In the genomic region with DNA sequence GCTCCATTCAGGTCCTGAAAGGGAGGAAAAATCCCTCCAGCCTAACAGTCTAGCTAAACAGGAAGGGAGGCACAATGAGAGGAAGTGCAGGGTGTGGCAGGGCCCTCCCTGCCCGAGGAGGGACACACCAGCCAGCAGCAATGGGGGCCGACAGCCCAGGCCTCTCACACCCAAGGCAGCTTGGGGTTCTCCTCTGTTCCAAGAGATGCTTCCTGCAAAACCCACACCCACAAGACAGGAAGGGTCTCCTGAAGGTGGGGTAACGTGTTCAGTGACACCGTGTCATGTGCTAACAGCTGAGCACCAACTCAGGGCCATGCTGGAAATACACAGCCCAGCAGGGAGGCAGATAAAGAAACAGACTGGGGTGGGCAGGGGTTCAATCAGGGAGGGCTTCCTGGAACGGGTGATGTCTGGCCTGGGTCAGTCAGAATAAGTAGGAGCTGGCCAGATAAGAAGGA, we compare ENCODE assay signal across 1 cellular context.
TF ChIP-seq lines count a peak whose summit lies in the region.

No MANE protein-coding gene starts in this region.

TF ChIP-seq in K562, 482 proteins besides CTCF, POLR2A, EP300 and RAD21 (continued from another document and continues in another):
- TF ChIP-seq HDGF (IDR thresholded peaks at IDR 0.05): no peak
- TF ChIP-seq SREBF1 (IDR thresholded peaks at IDR 0.05; ENCODE audit: borderline replicate concordance, low read depth, low read length): no peak
- TF ChIP-seq, protein P1, sequence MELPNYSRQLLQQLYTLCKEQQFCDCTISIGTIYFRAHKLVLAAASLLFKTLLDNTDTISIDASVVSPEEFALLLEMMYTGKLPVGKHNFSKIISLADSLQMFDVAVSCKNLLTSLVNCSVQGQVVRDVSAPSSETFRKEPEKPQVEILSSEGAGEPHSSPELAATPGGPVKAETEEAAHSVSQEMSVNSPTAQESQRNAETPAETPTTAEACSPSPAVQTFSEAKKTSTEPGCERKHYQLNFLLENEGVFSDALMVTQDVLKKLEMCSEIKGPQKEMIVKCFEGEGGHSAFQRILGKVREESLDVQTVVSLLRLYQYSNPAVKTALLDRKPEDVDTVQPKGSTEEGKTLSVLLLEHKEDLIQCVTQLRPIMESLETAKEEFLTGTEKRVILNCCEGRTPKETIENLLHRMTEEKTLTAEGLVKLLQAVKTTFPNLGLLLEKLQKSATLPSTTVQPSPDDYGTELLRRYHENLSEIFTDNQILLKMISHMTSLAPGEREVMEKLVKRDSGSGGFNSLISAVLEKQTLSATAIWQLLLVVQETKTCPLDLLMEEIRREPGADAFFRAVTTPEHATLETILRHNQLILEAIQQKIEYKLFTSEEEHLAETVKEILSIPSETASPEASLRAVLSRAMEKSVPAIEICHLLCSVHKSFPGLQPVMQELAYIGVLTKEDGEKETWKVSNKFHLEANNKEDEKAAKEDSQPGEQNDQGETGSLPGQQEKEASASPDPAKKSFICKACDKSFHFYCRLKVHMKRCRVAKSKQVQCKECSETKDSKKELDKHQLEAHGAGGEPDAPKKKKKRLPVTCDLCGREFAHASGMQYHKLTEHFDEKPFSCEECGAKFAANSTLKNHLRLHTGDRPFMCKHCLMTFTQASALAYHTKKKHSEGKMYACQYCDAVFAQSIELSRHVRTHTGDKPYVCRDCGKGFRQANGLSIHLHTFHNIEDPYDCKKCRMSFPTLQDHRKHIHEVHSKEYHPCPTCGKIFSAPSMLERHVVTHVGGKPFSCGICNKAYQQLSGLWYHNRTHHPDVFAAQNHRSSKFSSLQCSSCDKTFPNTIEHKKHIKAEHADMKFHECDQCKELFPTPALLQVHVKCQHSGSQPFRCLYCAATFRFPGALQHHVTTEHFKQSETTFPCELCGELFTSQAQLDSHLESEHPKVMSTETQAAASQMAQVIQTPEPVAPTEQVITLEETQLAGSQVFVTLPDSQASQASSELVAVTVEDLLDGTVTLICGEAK (IDR thresholded peaks at IDR 0.05): peak; percentile 55; the same call in 1 of the 2 replicates
- TF ChIP-seq, protein P1 (CRISPR knock-in tag; IDR thresholded peaks at IDR 0.05): no peak
- no peak for TF ChIP-seq THRAP3 (IDR thresholded peaks at IDR 0.05; ENCODE audit: borderline replicate concordance)
- TF ChIP-seq SAFB (IDR thresholded peaks at IDR 0.05; ENCODE audit: borderline replicate concordance, low read depth, low read length): no peak
- TF ChIP-seq, protein P2, sequence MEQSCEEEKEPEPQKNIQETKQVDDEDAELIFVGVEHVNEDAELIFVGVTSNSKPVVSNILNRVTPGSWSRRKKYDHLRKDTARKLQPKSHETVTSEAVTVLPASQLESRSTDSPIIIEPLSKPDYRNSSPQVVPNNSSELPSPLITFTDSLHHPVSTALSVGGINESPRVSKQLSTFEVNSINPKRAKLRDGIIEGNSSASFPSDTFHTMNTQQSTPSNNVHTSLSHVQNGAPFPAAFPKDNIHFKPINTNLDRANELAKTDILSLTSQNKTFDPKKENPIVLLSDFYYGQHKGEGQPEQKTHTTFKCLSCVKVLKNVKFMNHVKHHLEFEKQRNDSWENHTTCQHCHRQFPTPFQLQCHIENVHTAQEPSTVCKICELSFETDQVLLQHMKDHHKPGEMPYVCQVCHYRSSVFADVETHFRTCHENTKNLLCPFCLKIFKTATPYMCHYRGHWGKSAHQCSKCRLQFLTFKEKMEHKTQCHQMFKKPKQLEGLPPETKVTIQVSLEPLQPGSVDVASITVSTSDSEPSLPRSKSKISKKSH (CRISPR knock-in tag; IDR thresholded peaks at IDR 0.05): no peak
- TF ChIP-seq FOXK1 (CRISPR knock-in tag; IDR thresholded peaks at IDR 0.05; ENCODE audit: borderline replicate concordance): 0 out of 2 replicates have a peak, but pooled peaks have one; percentile 7
- no peak for TF ChIP-seq ELF1 (tag; IDR thresholded peaks at IDR 0.05)
- TF ChIP-seq ZFPM2 (CRISPR knock-in tag; IDR thresholded peaks at IDR 0.05): no peak
- no peak for TF ChIP-seq ZNF644 (tag; IDR thresholded peaks at IDR 0.05; ENCODE audit: low read depth)
- no peak for TF ChIP-seq CEBPB (tag; IDR thresholded peaks at IDR 0.05)
- no peak for TF ChIP-seq KDM4B (IDR thresholded peaks at IDR 0.05; ENCODE audit: borderline replicate concordance in 2 of 2, low read depth in 1 of 2)
- TF ChIP-seq, protein P3, sequence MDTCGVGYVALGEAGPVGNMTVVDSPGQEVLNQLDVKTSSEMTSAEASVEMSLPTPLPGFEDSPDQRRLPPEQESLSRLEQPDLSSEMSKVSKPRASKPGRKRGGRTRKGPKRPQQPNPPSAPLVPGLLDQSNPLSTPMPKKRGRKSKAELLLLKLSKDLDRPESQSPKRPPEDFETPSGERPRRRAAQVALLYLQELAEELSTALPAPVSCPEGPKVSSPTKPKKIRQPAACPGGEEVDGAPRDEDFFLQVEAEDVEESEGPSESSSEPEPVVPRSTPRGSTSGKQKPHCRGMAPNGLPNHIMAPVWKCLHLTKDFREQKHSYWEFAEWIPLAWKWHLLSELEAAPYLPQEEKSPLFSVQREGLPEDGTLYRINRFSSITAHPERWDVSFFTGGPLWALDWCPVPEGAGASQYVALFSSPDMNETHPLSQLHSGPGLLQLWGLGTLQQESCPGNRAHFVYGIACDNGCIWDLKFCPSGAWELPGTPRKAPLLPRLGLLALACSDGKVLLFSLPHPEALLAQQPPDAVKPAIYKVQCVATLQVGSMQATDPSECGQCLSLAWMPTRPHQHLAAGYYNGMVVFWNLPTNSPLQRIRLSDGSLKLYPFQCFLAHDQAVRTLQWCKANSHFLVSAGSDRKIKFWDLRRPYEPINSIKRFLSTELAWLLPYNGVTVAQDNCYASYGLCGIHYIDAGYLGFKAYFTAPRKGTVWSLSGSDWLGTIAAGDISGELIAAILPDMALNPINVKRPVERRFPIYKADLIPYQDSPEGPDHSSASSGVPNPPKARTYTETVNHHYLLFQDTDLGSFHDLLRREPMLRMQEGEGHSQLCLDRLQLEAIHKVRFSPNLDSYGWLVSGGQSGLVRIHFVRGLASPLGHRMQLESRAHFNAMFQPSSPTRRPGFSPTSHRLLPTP (IDR thresholded peaks at IDR 0.05; ENCODE audit: borderline replicate concordance, extremely low read depth, insufficient read length): no peak
- no peak for TF ChIP-seq RBM34 (IDR thresholded peaks at IDR 0.05; ENCODE audit: borderline replicate concordance, insufficient read depth, low read length)
- TF ChIP-seq TRIM28 (IDR thresholded peaks at IDR 0.05): no peak
- TF ChIP-seq SMARCA5 (IDR thresholded peaks at IDR 0.05): peak; percentile 45; the same call in 1 of the 2 replicates
- TF ChIP-seq, protein P4, sequence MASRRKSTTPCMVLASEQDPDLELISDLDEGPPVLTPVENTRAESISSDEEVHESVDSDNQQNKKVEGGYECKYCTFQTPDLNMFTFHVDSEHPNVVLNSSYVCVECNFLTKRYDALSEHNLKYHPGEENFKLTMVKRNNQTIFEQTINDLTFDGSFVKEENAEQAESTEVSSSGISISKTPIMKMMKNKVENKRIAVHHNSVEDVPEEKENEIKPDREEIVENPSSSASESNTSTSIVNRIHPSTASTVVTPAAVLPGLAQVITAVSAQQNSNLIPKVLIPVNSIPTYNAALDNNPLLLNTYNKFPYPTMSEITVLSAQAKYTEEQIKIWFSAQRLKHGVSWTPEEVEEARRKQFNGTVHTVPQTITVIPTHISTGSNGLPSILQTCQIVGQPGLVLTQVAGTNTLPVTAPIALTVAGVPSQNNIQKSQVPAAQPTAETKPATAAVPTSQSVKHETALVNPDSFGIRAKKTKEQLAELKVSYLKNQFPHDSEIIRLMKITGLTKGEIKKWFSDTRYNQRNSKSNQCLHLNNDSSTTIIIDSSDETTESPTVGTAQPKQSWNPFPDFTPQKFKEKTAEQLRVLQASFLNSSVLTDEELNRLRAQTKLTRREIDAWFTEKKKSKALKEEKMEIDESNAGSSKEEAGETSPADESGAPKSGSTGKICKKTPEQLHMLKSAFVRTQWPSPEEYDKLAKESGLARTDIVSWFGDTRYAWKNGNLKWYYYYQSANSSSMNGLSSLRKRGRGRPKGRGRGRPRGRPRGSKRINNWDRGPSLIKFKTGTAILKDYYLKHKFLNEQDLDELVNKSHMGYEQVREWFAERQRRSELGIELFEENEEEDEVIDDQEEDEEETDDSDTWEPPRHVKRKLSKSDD (conservative IDR thresholded peaks at IDR 0.05; ENCODE audit: low read length): no peak
- no peak for TF ChIP-seq ZKSCAN3 (CRISPR knock-in tag; IDR thresholded peaks at IDR 0.05)
- no peak for TF ChIP-seq PCBP2 (IDR thresholded peaks at IDR 0.05; ENCODE audit: low read depth, low read length, poor library complexity, severe bottlenecking)
- TF ChIP-seq NONO (IDR thresholded peaks at IDR 0.05; ENCODE audit: low read depth in 2 of 2, low read length in 1 of 2): no peak
- TF ChIP-seq ZNF274 (IDR thresholded peaks at IDR 0.05; ENCODE audit: borderline replicate concordance, low read depth, low read length): no peak
- TF ChIP-seq, protein P5, sequence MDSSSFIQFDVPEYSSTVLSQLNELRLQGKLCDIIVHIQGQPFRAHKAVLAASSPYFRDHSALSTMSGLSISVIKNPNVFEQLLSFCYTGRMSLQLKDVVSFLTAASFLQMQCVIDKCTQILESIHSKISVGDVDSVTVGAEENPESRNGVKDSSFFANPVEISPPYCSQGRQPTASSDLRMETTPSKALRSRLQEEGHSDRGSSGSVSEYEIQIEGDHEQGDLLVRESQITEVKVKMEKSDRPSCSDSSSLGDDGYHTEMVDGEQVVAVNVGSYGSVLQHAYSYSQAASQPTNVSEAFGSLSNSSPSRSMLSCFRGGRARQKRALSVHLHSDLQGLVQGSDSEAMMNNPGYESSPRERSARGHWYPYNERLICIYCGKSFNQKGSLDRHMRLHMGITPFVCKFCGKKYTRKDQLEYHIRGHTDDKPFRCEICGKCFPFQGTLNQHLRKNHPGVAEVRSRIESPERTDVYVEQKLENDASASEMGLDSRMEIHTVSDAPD (CRISPR knock-in tag; IDR thresholded peaks at IDR 0.05): no peak
- no peak for TF ChIP-seq ZNF778 (CRISPR knock-in tag; IDR thresholded peaks at IDR 0.05)
- no peak for TF ChIP-seq ILK (tag; IDR thresholded peaks at IDR 0.05; ENCODE audit: borderline replicate concordance, low read depth)
- TF ChIP-seq, protein P6, sequence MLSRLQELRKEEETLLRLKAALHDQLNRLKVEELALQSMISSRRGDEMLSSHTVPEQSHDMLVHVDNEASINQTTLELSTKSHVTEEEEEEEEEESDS (CRISPR knock-in tag; IDR thresholded peaks at IDR 0.05): no peak
- TF ChIP-seq, protein P7, sequence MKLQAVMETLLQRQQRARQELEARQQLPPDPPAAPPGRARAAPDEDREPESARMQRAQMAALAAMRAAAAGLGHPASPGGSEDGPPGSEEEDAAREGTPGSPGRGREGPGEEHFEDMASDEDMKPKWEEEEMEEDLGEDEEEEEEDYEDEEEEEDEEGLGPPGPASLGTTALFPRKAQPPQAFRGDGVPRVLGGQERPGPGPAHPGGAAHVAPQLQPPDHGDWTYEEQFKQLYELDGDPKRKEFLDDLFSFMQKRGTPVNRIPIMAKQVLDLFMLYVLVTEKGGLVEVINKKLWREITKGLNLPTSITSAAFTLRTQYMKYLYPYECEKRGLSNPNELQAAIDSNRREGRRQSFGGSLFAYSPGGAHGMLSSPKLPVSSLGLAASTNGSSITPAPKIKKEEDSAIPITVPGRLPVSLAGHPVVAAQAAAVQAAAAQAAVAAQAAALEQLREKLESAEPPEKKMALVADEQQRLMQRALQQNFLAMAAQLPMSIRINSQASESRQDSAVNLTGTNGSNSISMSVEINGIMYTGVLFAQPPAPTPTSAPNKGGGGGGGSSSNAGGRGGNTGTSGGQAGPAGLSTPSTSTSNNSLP (IDR thresholded peaks at IDR 0.05; ENCODE audit: borderline replicate concordance, low read depth, low read length): no peak
- TF ChIP-seq, protein P8, sequence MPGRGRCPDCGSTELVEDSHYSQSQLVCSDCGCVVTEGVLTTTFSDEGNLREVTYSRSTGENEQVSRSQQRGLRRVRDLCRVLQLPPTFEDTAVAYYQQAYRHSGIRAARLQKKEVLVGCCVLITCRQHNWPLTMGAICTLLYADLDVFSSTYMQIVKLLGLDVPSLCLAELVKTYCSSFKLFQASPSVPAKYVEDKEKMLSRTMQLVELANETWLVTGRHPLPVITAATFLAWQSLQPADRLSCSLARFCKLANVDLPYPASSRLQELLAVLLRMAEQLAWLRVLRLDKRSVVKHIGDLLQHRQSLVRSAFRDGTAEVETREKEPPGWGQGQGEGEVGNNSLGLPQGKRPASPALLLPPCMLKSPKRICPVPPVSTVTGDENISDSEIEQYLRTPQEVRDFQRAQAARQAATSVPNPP (IDR thresholded peaks at IDR 0.05; ENCODE audit: borderline replicate concordance, insufficient read depth, insufficient read length): no peak
